In the genomic region with DNA sequence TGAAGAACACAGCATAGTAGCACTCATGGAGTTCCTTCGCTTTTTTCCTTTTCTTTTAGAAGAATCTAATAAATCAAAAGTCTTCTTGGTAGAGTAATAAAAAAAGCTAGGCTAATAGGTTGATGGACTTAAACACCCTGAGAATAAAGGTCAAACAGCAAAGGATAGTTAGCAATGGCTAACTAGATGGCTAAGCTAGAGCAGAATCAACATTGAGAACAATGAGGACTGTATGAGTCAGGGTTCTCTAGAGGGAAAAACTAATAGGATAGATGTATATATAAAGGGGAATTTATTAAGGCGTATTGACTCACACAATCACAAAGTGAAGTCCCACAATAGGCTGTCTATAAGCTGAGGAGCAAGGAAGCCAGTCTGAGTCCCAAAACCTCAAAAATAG, we compare ENCODE assay signal across 1 cellular context.
TF ChIP-seq lines count a peak whose summit lies in the region.

No MANE protein-coding gene starts in this region.

TF ChIP-seq in HepG2, 621 proteins besides CTCF, POLR2A, EP300 and RAD21:
- TF ChIP-seq POLR2AphosphoS5 (IDR thresholded peaks at IDR 0.05; ENCODE audit: low read depth, low read length), result no peak
- no peak for TF ChIP-seq ZNF17 (CRISPR knock-in tag; IDR thresholded peaks at IDR 0.05)
- no peak for TF ChIP-seq ZNF337 (CRISPR knock-in tag; IDR thresholded peaks at IDR 0.05; ENCODE audit: borderline replicate concordance, low read depth)
- TF ChIP-seq GMEB1 (CRISPR knock-in tag; IDR thresholded peaks at IDR 0.05; ENCODE audit: borderline replicate concordance), result no peak
- TF ChIP-seq ZNF512 (CRISPR knock-in tag; IDR thresholded peaks at IDR 0.05), result no peak
- TF ChIP-seq NCOA5 (CRISPR knock-in tag; IDR thresholded peaks at IDR 0.05), result no peak
